Comparison of ENCODE assay signal across 1 cellular context in the genomic region with DNA sequence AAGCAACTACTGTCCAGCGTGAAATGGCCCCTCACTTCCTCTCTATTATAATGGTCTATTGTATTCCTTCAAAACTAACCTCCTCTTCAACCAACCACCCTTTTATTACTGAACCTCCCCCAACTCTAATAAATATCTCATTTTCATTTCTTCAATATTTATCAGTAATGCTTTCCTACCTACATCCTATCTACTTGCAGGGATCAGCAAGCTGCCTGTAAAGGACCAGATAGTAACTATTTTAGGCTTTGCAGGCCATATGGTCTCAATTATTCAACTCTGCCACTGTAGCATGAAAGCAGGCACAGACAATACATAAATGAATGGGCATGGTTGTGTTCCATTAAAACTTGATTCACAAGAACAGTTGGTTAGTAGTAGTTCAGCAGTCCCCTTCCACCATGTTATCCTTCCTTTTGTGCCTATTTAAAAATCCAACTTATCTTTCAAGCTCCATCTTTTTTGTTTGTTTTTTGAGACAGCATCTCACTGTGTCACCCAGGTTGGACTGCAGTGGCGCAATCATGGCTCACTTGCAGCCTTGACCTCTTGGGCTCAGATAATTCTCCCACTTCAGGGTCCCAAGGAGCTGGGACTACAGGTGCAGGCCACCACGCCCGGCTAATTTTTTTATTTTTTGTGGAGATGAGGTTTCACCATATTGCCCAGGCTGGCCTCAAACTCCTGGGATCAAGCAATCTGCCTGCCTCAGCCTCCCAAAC.
TF ChIP-seq lines count a peak whose summit lies in the region.

No MANE protein-coding gene starts in this region.

TF ChIP-seq in SK-N-SH, 30 proteins besides CTCF, POLR2A, EP300 and RAD21:
- TF ChIP-seq CHD2 (IDR thresholded peaks at IDR 0.05; ENCODE audit: low read length, partially characterized antibody) (peak; percentile 66), MXI1 (IDR thresholded peaks at IDR 0.05; ENCODE audit: low read depth, low read length) (0 out of 2 replicates have a peak, but pooled peaks have one; percentile 15), TCF12 (IDR thresholded peaks at IDR 0.05) (peak; percentile 86), YY1 (IDR thresholded peaks at IDR 0.05; ENCODE audit: low read depth) (no peak), RCOR1 (IDR thresholded peaks at IDR 0.05; ENCODE audit: low read length) (peak; percentile 42; the same call in 1 of the 2 replicates), GATA2 (CRISPR knock-in tag; IDR thresholded peaks at IDR 0.05) (peak; percentile 77)
TF ChIP-seq in SK-N-SH: peak in this region for 5.
